Comparison of ENCODE assay signal across 8 cellular contexts in the genomic region with DNA sequence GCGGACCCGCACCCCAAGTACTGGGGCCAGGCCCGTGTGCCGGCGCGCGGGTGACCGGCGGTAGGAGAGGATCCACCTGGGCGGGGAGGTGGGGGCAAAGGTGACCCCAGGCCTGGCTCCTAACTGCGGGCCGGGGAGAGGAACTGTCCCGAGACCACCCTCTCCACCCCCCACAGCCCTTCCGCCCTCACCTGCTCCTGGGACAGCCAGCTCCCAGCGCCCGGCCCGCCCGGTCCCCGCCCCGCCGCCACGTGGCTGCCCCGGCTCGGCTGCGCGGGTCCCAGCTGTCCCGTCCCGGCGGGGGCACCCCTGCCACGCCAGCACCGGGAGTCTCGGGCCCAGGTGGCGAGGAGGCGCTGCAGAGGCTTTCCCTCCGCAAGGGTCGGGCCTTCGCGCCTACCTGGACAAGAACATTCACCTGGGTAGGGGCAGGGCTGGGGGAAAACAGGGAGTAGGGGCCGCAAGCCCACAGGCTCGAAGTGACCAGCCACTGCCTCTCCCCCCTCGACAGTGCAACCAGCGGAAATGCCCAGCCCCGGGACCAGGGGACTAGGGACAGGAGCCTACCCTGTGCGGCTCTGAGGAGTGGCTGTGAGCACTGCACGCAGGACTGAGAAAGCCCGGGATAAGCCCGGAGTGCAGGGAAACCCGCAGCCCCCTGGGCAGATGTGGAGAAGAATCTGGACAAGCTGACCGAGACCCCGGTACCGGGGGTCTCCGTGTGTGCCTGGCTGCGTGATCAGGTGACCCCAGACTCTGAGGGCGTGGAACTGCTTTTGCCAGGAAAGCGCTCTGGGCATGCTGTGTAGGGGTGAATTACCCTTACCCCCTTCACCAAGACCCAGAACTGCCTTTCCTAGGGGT. TPM values are rescaled to one million over a fixed set of nuclear protein-coding genes. Genes with fewer than 3 reads are reported as not detected.
DNase-seq lines count a peak whose midpoint lies in the region; ATAC-seq and TF ChIP-seq lines count a peak whose summit lies in the region.

A gene with protein sequence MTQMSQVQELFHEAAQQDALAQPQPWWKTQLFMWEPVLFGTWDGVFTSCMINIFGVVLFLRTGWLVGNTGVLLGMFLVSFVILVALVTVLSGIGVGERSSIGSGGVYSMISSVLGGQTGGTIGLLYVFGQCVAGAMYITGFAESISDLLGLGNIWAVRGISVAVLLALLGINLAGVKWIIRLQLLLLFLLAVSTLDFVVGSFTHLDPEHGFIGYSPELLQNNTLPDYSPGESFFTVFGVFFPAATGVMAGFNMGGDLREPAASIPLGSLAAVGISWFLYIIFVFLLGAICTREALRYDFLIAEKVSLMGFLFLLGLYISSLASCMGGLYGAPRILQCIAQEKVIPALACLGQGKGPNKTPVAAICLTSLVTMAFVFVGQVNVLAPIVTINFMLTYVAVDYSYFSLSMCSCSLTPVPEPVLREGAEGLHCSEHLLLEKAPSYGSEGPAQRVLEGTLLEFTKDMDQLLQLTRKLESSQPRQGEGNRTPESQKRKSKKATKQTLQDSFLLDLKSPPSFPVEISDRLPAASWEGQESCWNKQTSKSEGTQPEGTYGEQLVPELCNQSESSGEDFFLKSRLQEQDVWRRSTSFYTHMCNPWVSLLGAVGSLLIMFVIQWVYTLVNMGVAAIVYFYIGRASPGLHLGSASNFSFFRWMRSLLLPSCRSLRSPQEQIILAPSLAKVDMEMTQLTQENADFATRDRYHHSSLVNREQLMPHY (minus strand): TSS at position 240 of the 864 bp plus-strand sequence. CDS start 1,399 bp downstream, outside the sequence.

- H3K4me3 ChIP-seq in iPS-18a (ENCODE audit: low read length) (peak within 1 kb of the TSS; percentile 71), smooth muscle cell (peak within 1 kb of the TSS; percentile 69)

- ATAC-seq in activated CD8-positive, alpha-beta T cell treated with anti-CD3 and anti-CD28 coated beads for 36 hours = peak; percentile 14
- ATAC-seq in GM19035 (IDR thresholded peaks at IDR 0.05; ENCODE audit: unreplicated experiment) (no peak), GM21447 (IDR thresholded peaks at IDR 0.05; ENCODE audit: unreplicated experiment) (no peak)

- no peaks in the 10 kb centered on the region for H3K79me2 ChIP-seq in smooth muscle cell (ENCODE audit: low read depth)

- POLR2A ChIA-PET in activated CD8-positive, alpha-beta T cell treated with anti-CD3 and anti-CD28 coated beads for 36 hours (lab: Charles Lee) = interaction anchor here (0.6 kb wide), 1 partner anchor 12 kb away, joined by 3 read pairs; no protein-coding TSS in a partner anchor

- H3K36me3 ChIP-seq in iPS-18a (ENCODE audit: control insufficient read depth, low read depth, low read length) (no peaks in the 10 kb centered on the region), smooth muscle cell (ENCODE audit: low read depth) (no peaks in the 10 kb centered on the region)

- peak within 1 kb of the TSS; percentile 99 for H3K4me2 ChIP-seq in smooth muscle cell

- H3K9me3 ChIP-seq in iPS-18a (ENCODE audit: control insufficient read depth, low read depth, low read length) (no peaks in the 10 kb centered on the region), smooth muscle cell (replicated peaks; ENCODE audit: low read depth) (no peaks in the 10 kb centered on the region)

- H2AFZ ChIP-seq in smooth muscle cell (ENCODE audit: low read depth) = peak within 1 kb of the TSS; percentile 76

- H3K9ac ChIP-seq in iPS-18a (ENCODE audit: low read length) (peak within 1 kb of the TSS; percentile 63), smooth muscle cell (ENCODE audit: low read depth) (peak within 1 kb of the TSS; percentile 72)

- intact Hi-C loops in activated CD8-positive, alpha-beta T cell treated with anti-CD3 and anti-CD28 coated beads for 36 hours (cut with micrococcal nuclease) = no loop called here

- no peaks in the 10 kb centered on the region for H3K9me3 Mint-ChIP-seq in activated CD8-positive, alpha-beta T cell treated with anti-CD3 and anti-CD28 coated beads for 36 hours

- no peaks in the 10 kb centered on the region for H3F3A ChIP-seq in smooth muscle cell (ENCODE audit: low read depth)

- peaks cover 21% of the 10 kb centered on the region for H3K4me1 Mint-ChIP-seq in activated CD8-positive, alpha-beta T cell treated with anti-CD3 and anti-CD28 coated beads for 36 hours (ENCODE audit: low read depth)

- TF ChIP-seq CTCF in activated CD8-positive, alpha-beta T cell treated with anti-CD3 and anti-CD28 coated beads for 36 hours (IDR thresholded peaks at IDR 0.05) = no peak
- no peak for TF ChIP-seq CTCF in smooth muscle cell (IDR thresholded peaks at IDR 0.05; ENCODE audit: borderline replicate concordance, insufficient read depth, poor library complexity, severe bottlenecking)

- CTCF ChIA-PET in activated CD8-positive, alpha-beta T cell treated with anti-CD3 and anti-CD28 coated beads for 36 hours (lab: Charles Lee) = no interaction called here

- H3K27me3 ChIP-seq in iPS-18a (ENCODE audit: control insufficient read depth, insufficient read depth, low read length) = peaks cover 14% of the 10 kb centered on the region
- no peaks in the 10 kb centered on the region for H3K27me3 ChIP-seq in smooth muscle cell (ENCODE audit: low read depth)

- WGBS in smooth muscle cell (ENCODE audit: low lambda C conversion rate) = 28% methylated on average over 28 of the region's 55 CpGs

- H4K20me1 ChIP-seq in smooth muscle cell (ENCODE audit: low read depth) = no peaks in the 10 kb centered on the region

- no peaks in the 10 kb centered on the region for H3K36me3 Mint-ChIP-seq in activated CD8-positive, alpha-beta T cell treated with anti-CD3 and anti-CD28 coated beads for 36 hours (ENCODE audit: low read depth)

- peak; percentile 65 for DNase-seq in DMS53 (lab: John Stamatoyannopoulos, UW)
- no peak for DNase-seq in DMS53 treated with DMSO at 0.1 percent for 48 hours (lab: John Stamatoyannopoulos, UW; ENCODE audit: unreplicated experiment)
- DNase-seq in activated CD8-positive, alpha-beta T cell treated with anti-CD3 and anti-CD28 coated beads for 36 hours = no peak
- no peak for DNase-seq in smooth muscle cell (lab: John Stamatoyannopoulos, UW; ENCODE audit: unreplicated experiment)
- DNase-seq in effector CD8-positive, alpha-beta T cell (lab: John Stamatoyannopoulos, UW) = no peak

- no peak within 1 kb of the TSS for H3K27ac ChIP-seq in iPS-18a (ENCODE audit: low read length)
- no peak within 1 kb of the TSS for H3K27ac ChIP-seq in smooth muscle cell (ENCODE audit: low read depth)

- H3K4me1 ChIP-seq in iPS-18a (ENCODE audit: control insufficient read depth, low read depth, low read length) (peaks cover 18% of the 10 kb centered on the region), smooth muscle cell (ENCODE audit: low read depth) (peaks cover 15% of the 10 kb centered on the region)

- peak within 1 kb of the TSS; percentile 42 for H3K4me3 Mint-ChIP-seq in activated CD8-positive, alpha-beta T cell treated with anti-CD3 and anti-CD28 coated beads for 36 hours

- no peak within 1 kb of the TSS for H3K27ac Mint-ChIP-seq in activated CD8-positive, alpha-beta T cell treated with anti-CD3 and anti-CD28 coated beads for 36 hours

- H3K27me3 Mint-ChIP-seq in activated CD8-positive, alpha-beta T cell treated with anti-CD3 and anti-CD28 coated beads for 36 hours = peaks cover 51% of the 10 kb centered on the region

RNA-seq across cellular contexts. Expression of the gene that starts here (rescaled TPM):
- 1 to 10 TPM; 1.1 to 1.6 TPM for total RNA-seq in activated CD8-positive, alpha-beta T cell treated with anti-CD3 and anti-CD28 coated beads for 36 hours
- total RNA-seq in smooth muscle cell = 40.3 and 54.3 TPM in 2 replicates
- 28.5 and 31.7 TPM in 2 replicates for polyA plus RNA-seq in smooth muscle cell

Comparison
In these comparisons a context has a peak if more than half of its experiments do, and no peak if none do; other contexts are left out.
1. RNA of the gene that starts here (total RNA-seq): 40.3 to 54.3 TPM in smooth muscle cell; 1.1 to 1.6 TPM in activated CD8-positive, alpha-beta T cell treated with anti-CD3 and anti-CD28 coated beads for 36 hours; every median in the first group is over 10 times any median in the second.